In the genomic region with DNA sequence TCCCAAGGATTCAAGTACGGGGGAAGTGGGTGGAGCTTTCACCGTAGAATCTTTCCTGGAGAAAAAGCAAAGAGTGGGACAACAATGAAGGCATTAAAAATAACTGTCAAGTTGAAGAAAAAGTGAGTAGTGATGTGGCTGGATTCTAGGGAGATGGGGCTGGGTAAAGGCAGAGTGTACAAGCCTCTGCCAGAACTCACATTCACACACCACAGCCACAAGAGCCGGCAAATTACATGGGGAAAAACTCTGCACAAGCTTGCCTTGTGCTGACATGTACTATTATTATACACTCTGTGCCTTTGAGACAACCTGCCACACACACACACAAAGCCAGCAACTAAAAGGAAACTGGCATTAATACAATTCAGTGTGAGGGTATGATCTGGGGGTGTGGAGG, we compare ENCODE assay signal across 20 cellular contexts.
"Had no signal": no experiment of that assay in that cellular context is flagged by ENCODE, and none has a peak within 500 bp of the region (broad histone marks: within the 10 kb centered on the region; RNA-seq: fewer than 3 reads in every experiment).

No MANE protein-coding gene starts in this region.

- FAIRE-seq: frontal cortex, islet of Langerhans had no signal

- H3K27me3 ChIP-seq: neutrophil, tibial nerve, uterus had no signal

- ATAC-seq: activated CD8-positive, alpha-beta memory T cell treated with anti-CD3 and anti-CD28 coated beads, Interleukin-2, amount 10 ng/mL, durations not matched to agents 7 days and 5 days; activated T-helper 17 cell treated with anti-CD3 and anti-CD28 coated beads, Interleukin-2, amount 50 U/mL, for 72 hours had no signal

- DNase-seq: activated CD4-positive, alpha-beta memory T cell treated with anti-CD3 and anti-CD28 coated beads, Interleukin-2, amount 10 ng/mL, durations not matched to agents 7 days and 5 days; activated CD4-positive, alpha-beta T cell treated with anti-CD3 and anti-CD28 coated beads for 48 hours; activated CD4-positive, CD25-positive, alpha-beta regulatory T cell; activated CD8-positive, alpha-beta memory T cell treated with anti-CD3 and anti-CD28 coated beads, Interleukin-2, amount 10 ng/mL, durations not matched to agents 7 days and 5 days; activated naive CD4-positive, alpha-beta T cell; activated naive CD8-positive, alpha-beta T cell treated with anti-CD3 and anti-CD28 coated beads for 36 hours; activated T-cell treated with anti-CD3 and anti-CD28 coated beads, Interleukin-2, amount 50 U/mL, for 1 hour; amygdala; mammary epithelial cell; naive B cell; stimulated activated CD4-positive, alpha-beta T cell treated with anti-CD3 and anti-CD28 coated beads, Interleukin-2, amount 100 ng/mL, for 24 hours; T-helper 1 cell; T-helper 9 cell; uterus had no signal

- H3K4me1 ChIP-seq: tibial nerve, uterus had no signal

- H3K36me3 ChIP-seq: neutrophil, tibial nerve, uterus had no signal

- H3K27ac ChIP-seq: coronary artery, neutrophil, tibial nerve, uterus had no signal

- H3K4me3 ChIP-seq: coronary artery, tibial nerve, uterus had no signal

- H3K9me3 ChIP-seq: neutrophil, tibial nerve, uterus had no signal
